10 cellular contexts compared by ENCODE assay signal in the genomic region with DNA sequence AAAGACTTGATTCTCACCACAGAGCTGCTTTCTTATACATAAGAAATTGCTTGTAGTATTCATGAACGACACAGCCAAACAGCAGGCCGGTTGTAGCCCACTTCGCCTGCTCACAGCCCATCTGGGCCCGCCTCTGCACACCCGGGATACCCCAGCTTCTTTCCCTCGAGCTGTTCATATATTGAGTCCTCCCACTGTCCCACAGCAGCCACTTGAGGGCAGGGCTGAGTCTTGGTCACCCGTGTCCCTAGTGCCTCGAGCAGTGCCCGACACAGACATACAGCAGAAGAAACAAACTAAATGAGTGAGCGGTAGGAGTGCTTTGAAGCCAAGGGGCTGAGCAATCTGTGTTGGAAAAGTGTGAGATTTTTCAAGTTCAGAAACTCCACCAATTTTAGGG.
DNase-seq lines count a peak whose midpoint lies in the region; ATAC-seq and TF ChIP-seq lines count a peak whose summit lies in the region.
"Had no signal": no experiment of that assay in that cellular context is flagged by ENCODE, and none has a peak within 500 bp of the region (broad histone marks: within the 10 kb centered on the region; RNA-seq: fewer than 3 reads in every experiment).

No MANE protein-coding gene starts in this region.

- no peaks in the 10 kb centered on the region for H3K9me3 ChIP-seq in SJCRH30 (replicated peaks)
- H3K9me3 ChIP-seq in gastroesophageal sphincter = no peaks in the 10 kb centered on the region
- H3K9me3 ChIP-seq: pancreas had no signal

- H3K4me3 Mint-ChIP-seq in activated T-helper 17 cell treated with anti-CD3 and anti-CD28 coated beads, Interleukin-2, amount 50 U/mL, for 72 hours = no peak overlapping the region

- POLR2A ChIA-PET in GM10248 (lab: Yijun Ruan, JAX) = no interaction called here

- H3K27ac ChIP-seq in SJCRH30 = no peak overlapping the region
- H3K27ac ChIP-seq in gastroesophageal sphincter = peak overlapping the region in 2 of 4 donors; percentile 58 to 62
- H3K27ac ChIP-seq: pancreas had no signal

- TF ChIP-seq EP300 in gastroesophageal sphincter (IDR thresholded peaks at IDR 0.05) = no peak

- H3K4me1 Mint-ChIP-seq in activated T-helper 17 cell treated with anti-CD3 and anti-CD28 coated beads, Interleukin-2, amount 50 U/mL, for 72 hours = no peaks in the 10 kb centered on the region

- WGBS in gastroesophageal sphincter (ENCODE audit: low coverage in 1 of 2), 2 donors = 38 to 66% methylated on average over 4 to 7 of the region's 10 CpGs

- H3K4me3 ChIP-seq in SJCRH30 (no peak overlapping the region), gastroesophageal sphincter (no peak overlapping the region), retinal pigment epithelial cell (ENCODE audit: low read length) (no peak overlapping the region)
- H3K4me3 ChIP-seq: pancreas had no signal

- peak; percentile 42 for ATAC-seq in gastroesophageal sphincter
- ATAC-seq in activated T-helper 17 cell treated with anti-CD3 and anti-CD28 coated beads, Interleukin-2, amount 50 U/mL, for 72 hours (replicated peaks) = no peak

- no peaks in the 10 kb centered on the region for H3K36me3 Mint-ChIP-seq in activated T-helper 17 cell treated with anti-CD3 and anti-CD28 coated beads, Interleukin-2, amount 50 U/mL, for 72 hours (ENCODE audit: low read depth)

- peak; percentile 15; the same call in 1 of the 3 replicates for TF ChIP-seq CTCF in GM12872 (IDR thresholded peaks at IDR 0.05; ENCODE audit: insufficient read depth, low read depth, low read length)
- peak in 3 of 4 experiments; percentile 20 to 44 (median 26) for TF ChIP-seq CTCF in gastroesophageal sphincter (IDR thresholded peaks at IDR 0.05)
- peak; percentile 39 for TF ChIP-seq CTCF in retinal pigment epithelial cell (conservative IDR thresholded peaks at IDR 0.05; ENCODE audit: low read depth, low read length)
- TF ChIP-seq CTCF in GM10248 (IDR thresholded peaks at IDR 0.05; ENCODE audit: control extremely low read depth, extremely low read depth, low read depth, missing control alignments) = no peak

- no peaks in the 10 kb centered on the region for H3K4me1 ChIP-seq in SJCRH30
- H3K4me1 ChIP-seq in gastroesophageal sphincter = peaks cover 0 to 19% (median 10%) of the 10 kb centered on the region in 3 donors
- H3K4me1 ChIP-seq: pancreas had no signal

- H3K27me3 ChIP-seq in SJCRH30 = no peaks in the 10 kb centered on the region
- no peaks in the 10 kb centered on the region for H3K27me3 ChIP-seq in gastroesophageal sphincter
- H3K27me3 ChIP-seq: pancreas had no signal

- DNase-seq in SJCRH30 (peak; percentile 48 to 64), retinal pigment epithelial cell (ENCODE audit: low read depth) (no peak), SKM-1 treated with dmso at 0.1 percent for 144 hours (lab: John Stamatoyannopoulos, UW; ENCODE audit: unreplicated experiment) (no peak), GM10248 (ENCODE audit: extremely low spot score) (no peak), NCI-H2029 (lab: John Stamatoyannopoulos, UW) (no peak)
- DNase-seq: stimulated activated naive CD4-positive, alpha-beta T cell treated with Interleukin-2 at 50 U/mL for 16 hours had no signal

- CTCF ChIA-PET in GM10248 (lab: Yijun Ruan, JAX) = interaction anchor here (3.4 kb wide), 1 partner anchor 12 kb away, joined by 12 read pairs; no protein-coding TSS in a partner anchor

- H3K9me3 Mint-ChIP-seq in activated T-helper 17 cell treated with anti-CD3 and anti-CD28 coated beads, Interleukin-2, amount 50 U/mL, for 72 hours = no peaks in the 10 kb centered on the region

- H3K27ac Mint-ChIP-seq in activated T-helper 17 cell treated with anti-CD3 and anti-CD28 coated beads, Interleukin-2, amount 50 U/mL, for 72 hours = no peak overlapping the region

- no peaks in the 10 kb centered on the region for H3K27me3 Mint-ChIP-seq in activated T-helper 17 cell treated with anti-CD3 and anti-CD28 coated beads, Interleukin-2, amount 50 U/mL, for 72 hours

- TF ChIP-seq POLR2A in gastroesophageal sphincter (IDR thresholded peaks at IDR 0.05) = no peak

- peaks cover 14% of the 10 kb centered on the region for H3K36me3 ChIP-seq in SJCRH30
- peaks cover 0 to 25% of the 10 kb centered on the region in 2 donors for H3K36me3 ChIP-seq in gastroesophageal sphincter
- H3K36me3 ChIP-seq: pancreas had no signal

Comparison
In these comparisons a context has a peak if more than half of its experiments do, and no peak if none do; other contexts are left out.
1. DNase-seq: peak in SJCRH30 (2 of 2); none in retinal pigment epithelial cell (single experiment), SKM-1 treated with dmso at 0.1 percent for 144 hours (single experiment), GM10248 (single experiment) and NCI-H2029 (single experiment).